8 cellular contexts compared by ENCODE assay signal in the genomic region with DNA sequence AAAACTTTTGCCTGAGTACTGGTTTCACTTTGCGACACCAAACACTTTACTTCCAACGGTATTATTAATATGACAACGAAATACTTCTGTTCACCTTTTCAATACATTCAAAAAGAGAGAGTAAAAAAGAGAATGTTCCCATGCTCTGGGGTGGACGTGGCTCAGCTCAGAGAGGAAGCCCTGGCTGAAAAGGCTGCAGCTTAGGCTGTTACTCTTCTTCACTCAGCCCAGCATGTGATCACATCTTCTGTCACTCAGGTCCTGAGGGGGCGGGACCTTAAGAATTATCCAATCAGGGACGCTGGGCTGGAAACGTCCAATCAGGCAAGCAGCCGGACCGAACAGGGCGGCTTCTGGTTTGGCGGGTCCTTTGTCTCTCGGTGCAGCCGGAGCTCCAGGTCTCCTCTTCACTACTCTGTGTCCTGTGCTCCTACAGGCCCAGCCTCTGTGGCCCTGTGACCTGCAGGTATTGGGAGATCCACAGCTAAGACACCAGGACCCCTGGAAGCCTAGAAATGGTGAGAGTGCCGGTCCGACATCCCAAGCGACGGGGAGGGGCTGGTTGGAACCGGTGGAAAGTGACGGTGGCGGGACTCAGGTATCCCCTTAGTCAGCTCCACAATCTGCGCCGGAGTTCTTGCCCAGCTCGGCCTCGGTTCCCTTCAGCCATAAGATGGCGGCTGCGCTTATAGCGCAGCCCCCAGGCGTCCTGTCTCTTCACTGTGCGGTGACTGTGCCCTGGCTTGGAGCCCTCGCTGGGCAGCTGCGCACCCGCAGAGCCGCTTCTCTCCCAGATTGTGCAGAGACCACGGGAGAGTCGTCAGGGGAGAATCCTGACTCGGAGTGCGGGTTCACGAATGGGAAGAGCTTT. TPM values are rescaled to one million over a fixed set of nuclear protein-coding genes. Genes with fewer than 3 reads are reported as not detected.
DNase-seq lines count a peak whose midpoint lies in the region; ATAC-seq and TF ChIP-seq lines count a peak whose summit lies in the region.

A gene (plus strand): TSS at position 373 of the 871 bp plus-strand sequence. CDS start 143 bp downstream, at position 516.

- WGBS in ovary, 3 donors: 0% methylated on average over 35 to 38 of the region's 38 CpGs
- WGBS in thymus: under 1% methylated on average over 38 of the region's 38 CpGs

- H3K9me3 Mint-ChIP-seq in GM23338: peaks cover 22% of the 10 kb centered on the region

- ATAC-seq in GM23338 (peak; percentile 93), Right ventricle myocardium superior (ENCODE audit: poor library complexity) (peak; percentile 99)

- DNase-seq in GM23338 (ENCODE audit: low spot score) (peak; percentile 99), MM.1S (peak; percentile 98), adipocyte (ENCODE audit: low read depth) (peak; percentile 98), Right ventricle myocardium superior (peak; percentile 95), ovary (peak; percentile 92 to 97 (median 93))

- H3F3A ChIP-seq in DOHH2 (ENCODE audit: control insufficient read depth, insufficient read depth) (0 out of 2 replicates have a peak, but pooled peaks cover 4% of the 10 kb centered on the region), GM23338 (replicated peaks; ENCODE audit: low read depth) (peaks cover 3% of the 10 kb centered on the region; the same call in 1 of the 2 replicates), MM.1S (ENCODE audit: insufficient read depth, low read length) (peaks cover 11% of the 10 kb centered on the region), SU-DHL-6 (ENCODE audit: insufficient read depth) (peaks cover 27% of the 10 kb centered on the region)

- TF ChIP-seq CTCF in DOHH2 (IDR thresholded peaks at IDR 0.05; ENCODE audit: low read depth, low read length, poor library complexity, severe bottlenecking): no peak
- no peak for TF ChIP-seq CTCF in GM23338 (conservative IDR thresholded peaks at IDR 0.05; ENCODE audit: low read depth in 2 of 2)
- TF ChIP-seq CTCF in MM.1S (IDR thresholded peaks at IDR 0.05; ENCODE audit: low read length): no peak
- no peak for TF ChIP-seq CTCF in SU-DHL-6 (IDR thresholded peaks at IDR 0.05; ENCODE audit: insufficient read depth, low read length, poor library complexity, severe bottlenecking)
- no peak for TF ChIP-seq CTCF in ovary (IDR thresholded peaks at IDR 0.05)

- peak within 1 kb of the TSS; percentile 99 for H3K27ac Mint-ChIP-seq in GM23338

- TF ChIP-seq POLR2A in ovary (IDR thresholded peaks at IDR 0.05): peak; percentile 53

- H3K4me1 Mint-ChIP-seq in GM23338: peaks cover 36% of the 10 kb centered on the region

- H3K79me2 ChIP-seq in DOHH2 (ENCODE audit: control insufficient read depth, low read length) (peaks cover 50% of the 10 kb centered on the region), GM23338 (replicated peaks; ENCODE audit: insufficient read depth) (peaks cover 47% of the 10 kb centered on the region), MM.1S (ENCODE audit: low read length) (peaks cover 41% of the 10 kb centered on the region), SU-DHL-6 (ENCODE audit: insufficient read depth, low read length) (peaks cover 49% of the 10 kb centered on the region)

- no peaks in the 10 kb centered on the region for H3K9me2 ChIP-seq in DOHH2 (replicated peaks; ENCODE audit: control insufficient read depth, low read length)
- no peaks in the 10 kb centered on the region for H3K9me2 ChIP-seq in GM23338 (ENCODE audit: insufficient read depth)
- no peaks in the 10 kb centered on the region for H3K9me2 ChIP-seq in MM.1S (replicated peaks; ENCODE audit: insufficient read depth, low read length)
- no peaks in the 10 kb centered on the region for H3K9me2 ChIP-seq in SU-DHL-6 (replicated peaks; ENCODE audit: insufficient read depth, low read length)

- H3K27me3 Mint-ChIP-seq in GM23338 (ENCODE audit: insufficient read depth, low read depth, poor library complexity): peaks cover 15% of the 10 kb centered on the region

- H3K9me3 ChIP-seq in DOHH2 (ENCODE audit: control insufficient read depth, insufficient read depth, low read length) (peaks cover 44% of the 10 kb centered on the region), MM.1S (replicated peaks; ENCODE audit: insufficient read depth, low read length) (no peaks in the 10 kb centered on the region), SU-DHL-6 (ENCODE audit: insufficient read depth, low read length) (no peaks in the 10 kb centered on the region), adipocyte (ENCODE audit: control insufficient read depth, low read length) (peaks cover 39% of the 10 kb centered on the region), ovary (no peaks in the 10 kb centered on the region), thymus (ENCODE audit: control insufficient read depth) (peaks cover 4% of the 10 kb centered on the region)

- H3K4me3 ChIP-seq in DOHH2 (ENCODE audit: low read length) (peak within 1 kb of the TSS; percentile 84), GM23338 (peak within 1 kb of the TSS; percentile 77), MM.1S (ENCODE audit: low read length) (peak within 1 kb of the TSS; percentile 93), SU-DHL-6 (ENCODE audit: insufficient read depth, low read length, poor library complexity, severe bottlenecking) (peak within 1 kb of the TSS; percentile 80), adipocyte (ENCODE audit: low read length) (peak within 1 kb of the TSS; percentile 87), ovary (peak within 1 kb of the TSS; percentile 67), thymus (ENCODE audit: low read length) (peak within 1 kb of the TSS; percentile 80)

- H4K20me1 ChIP-seq in DOHH2 (ENCODE audit: control insufficient read depth, insufficient read depth, low read depth, low read length) (no peaks in the 10 kb centered on the region), GM23338 (replicated peaks; ENCODE audit: insufficient read depth) (peaks cover 33% of the 10 kb centered on the region), MM.1S (ENCODE audit: insufficient read depth, low read length) (no peaks in the 10 kb centered on the region), SU-DHL-6 (ENCODE audit: low read depth, low read length) (peaks cover 4% of the 10 kb centered on the region; the same call in 1 of the 2 replicates)

- peak within 1 kb of the TSS; percentile 58 for H3K27ac ChIP-seq in DOHH2 (ENCODE audit: low read depth, low read length)
- H3K27ac ChIP-seq in GM23338 (ENCODE audit: low read depth): peak within 1 kb of the TSS; percentile 96
- peak within 1 kb of the TSS; percentile 72; the same call in 1 of the 2 replicates for H3K27ac ChIP-seq in MM.1S (ENCODE audit: low read length)
- peak within 1 kb of the TSS; percentile 73 for H3K27ac ChIP-seq in SU-DHL-6 (ENCODE audit: low read depth, low read length)
- H3K27ac ChIP-seq in ovary: peak within 1 kb of the TSS; percentile 50 to 88
- H3K27ac ChIP-seq in thymus (ENCODE audit: low read depth): peak within 1 kb of the TSS; percentile 81

- H3K36me3 ChIP-seq in DOHH2 (ENCODE audit: control insufficient read depth, low read length) (peaks cover 42% of the 10 kb centered on the region), GM23338 (ENCODE audit: insufficient read depth) (no peaks in the 10 kb centered on the region), MM.1S (replicated peaks; ENCODE audit: insufficient read depth, low read length) (no peaks in the 10 kb centered on the region; the same call in 1 of the 2 replicates), SU-DHL-6 (ENCODE audit: low read length) (no peaks in the 10 kb centered on the region), adipocyte (ENCODE audit: control insufficient read depth, insufficient read depth, low read length, severe bottlenecking) (no peaks in the 10 kb centered on the region), ovary (no peaks in the 10 kb centered on the region), thymus (ENCODE audit: control insufficient read depth, insufficient read depth) (peaks cover 6% of the 10 kb centered on the region)

- H3K4me2 ChIP-seq in DOHH2 (ENCODE audit: low read length) (peak within 1 kb of the TSS; percentile 90), GM23338 (peak within 1 kb of the TSS; percentile 80), MM.1S (ENCODE audit: low read depth, low read length) (peak within 1 kb of the TSS; percentile 61), SU-DHL-6 (ENCODE audit: low read depth, low read length, poor library complexity, severe bottlenecking) (peak within 1 kb of the TSS; percentile 94)

- peak within 1 kb of the TSS; percentile 98 for H3K4me3 Mint-ChIP-seq in GM23338

- H2AFZ ChIP-seq in GM23338 (no peak within 1 kb of the TSS), MM.1S (ENCODE audit: low read length) (peak within 1 kb of the TSS; percentile 93), SU-DHL-6 (ENCODE audit: low read depth, low read length, severe bottlenecking) (peak within 1 kb of the TSS; percentile 70)

- H3K36me3 Mint-ChIP-seq in GM23338 (ENCODE audit: low read depth): peaks cover 52% of the 10 kb centered on the region

- H3K9ac ChIP-seq in MM.1S (ENCODE audit: low read length): peak within 1 kb of the TSS; percentile 73; the same call in 1 of the 2 replicates
- peak within 1 kb of the TSS; percentile 90 for H3K9ac ChIP-seq in SU-DHL-6 (ENCODE audit: low read length)
- H3K9ac ChIP-seq in adipocyte (ENCODE audit: low read length): peak within 1 kb of the TSS; percentile 83

- intact Hi-C loops in Right ventricle myocardium superior (cut with DNase I): no loop called here
- intact Hi-C loops in ovary (cut with DNase I): no loop called here

- peaks cover 12% of the 10 kb centered on the region for H3K4me1 ChIP-seq in DOHH2 (ENCODE audit: control insufficient read depth, low read length)
- H3K4me1 ChIP-seq in GM23338 (ENCODE audit: insufficient read depth): peaks cover 41% of the 10 kb centered on the region
- H3K4me1 ChIP-seq in MM.1S (ENCODE audit: low read length): no peaks in the 10 kb centered on the region
- H3K4me1 ChIP-seq in adipocyte (ENCODE audit: control insufficient read depth, insufficient read depth, low read length): peaks cover 5% of the 10 kb centered on the region
- peaks cover 5% of the 10 kb centered on the region for H3K4me1 ChIP-seq in ovary (ENCODE audit: insufficient read depth)
- peaks cover 8% of the 10 kb centered on the region for H3K4me1 ChIP-seq in thymus (ENCODE audit: control insufficient read depth, insufficient read depth, low read length)

- H3K27me3 ChIP-seq in DOHH2 (ENCODE audit: control insufficient read depth, low read length): no peaks in the 10 kb centered on the region
- no peaks in the 10 kb centered on the region for H3K27me3 ChIP-seq in GM23338 (ENCODE audit: insufficient read depth)
- H3K27me3 ChIP-seq in MM.1S (replicated peaks; ENCODE audit: insufficient read depth, low read length): no peaks in the 10 kb centered on the region
- no peaks in the 10 kb centered on the region for H3K27me3 ChIP-seq in SU-DHL-6 (ENCODE audit: low read length)
- H3K27me3 ChIP-seq in adipocyte (replicated peaks; ENCODE audit: control insufficient read depth, insufficient read depth, low read length): no peaks in the 10 kb centered on the region
- no peaks in the 10 kb centered on the region for H3K27me3 ChIP-seq in ovary
- no peaks in the 10 kb centered on the region for H3K27me3 ChIP-seq in thymus (ENCODE audit: control insufficient read depth, insufficient read depth)

- no peak for TF ChIP-seq EP300 in ovary (IDR thresholded peaks at IDR 0.05)

RNA-seq across cellular contexts. Expression of the gene that starts here (rescaled TPM):
- 122 and 123 TPM in 2 replicates for total RNA-seq in GM23338 (2014; rRNA removed; shearing (Covaris generic))
- polyA plus RNA-seq in GM23338 (2016; fragmentation: Nextera tagmentation; extraction: Ambion mirVana) (40.5 and 48.6 TPM in 2 replicates), ovary (1 to 10 TPM; 5.5 to 8.9 TPM), thymus (4.6 TPM)
- total RNA-seq in Right ventricle myocardium superior (1.2 TPM), ovary (10 to 100 TPM in 2 of 7 donors, 1 to 10 TPM in 5; 4.9 to 15.2 (median 7.7) TPM)

Comparison
In these comparisons a context has a peak if more than half of its experiments do, and no peak if none do; other contexts are left out.
1. Peak in every context shown above with its lines: DNase-seq, ATAC-seq, H3K4me3 ChIP-seq and H3K27ac ChIP-seq.